11 cellular contexts compared by ENCODE assay signal in genomic region chr11:17256512-17256911, GRCh38. TPM values are rescaled to one million over a fixed set of nuclear protein-coding genes. Genes with fewer than 3 reads are reported as not detected.
DNase-seq lines count a peak whose midpoint lies in the region; ATAC-seq and TF ChIP-seq lines count a peak whose summit lies in the region.
"Had no signal": no experiment of that assay in that cellular context is flagged by ENCODE, and none has a peak within 500 bp of the region (broad histone marks: within the 10 kb centered on the region; RNA-seq: fewer than 3 reads in every experiment).

No MANE protein-coding gene starts in this region.

- no peak for DNase-seq in activated CD4-positive, CD25-positive, alpha-beta regulatory T cell (lab: John Stamatoyannopoulos, UW)
- DNase-seq in RWPE1 (ENCODE audit: low spot score) (peak; percentile 81), epithelial cell of prostate (ENCODE audit: low read depth, low spot score) (peak; percentile 65), smooth muscle cell (lab: John Stamatoyannopoulos, UW; ENCODE audit: unreplicated experiment) (no peak), OCI-M1 (lab: John Stamatoyannopoulos, UW) (no peak), Karpas-422 (no peak), NCI-H1436 treated with DMSO at 0.1 percent for 48 hours (lab: John Stamatoyannopoulos, UW) (no peak)
- DNase-seq: NCI-H2029 treated with DMSO at 0.1 percent for 48 hours, SIG-M5, testis had no signal

- H3K4me3 ChIP-seq in smooth muscle cell (no peak overlapping the region), Karpas-422 (ENCODE audit: low read length) (no peak overlapping the region)
- H3K4me3 ChIP-seq: testis had no signal

- H3K9ac ChIP-seq in smooth muscle cell (ENCODE audit: low read depth) = no peak overlapping the region
- no peak overlapping the region for H3K9ac ChIP-seq in Karpas-422 (ENCODE audit: low read length)

- H3K9me3 ChIP-seq in smooth muscle cell (replicated peaks; ENCODE audit: low read depth) = no peaks in the 10 kb centered on the region
- H3K9me3 ChIP-seq in Karpas-422 (ENCODE audit: low read length) = no peaks in the 10 kb centered on the region
- H3K9me3 ChIP-seq: testis had no signal

- POLR2A ChIA-PET in RWPE1 (lab: Yijun Ruan, JAX; ENCODE audit: low non-redundant PET) = no interaction called here

- H3K4me2 ChIP-seq in smooth muscle cell (peak overlapping the region; percentile 13), Karpas-422 (ENCODE audit: low read depth, low read length, poor library complexity, severe bottlenecking) (no peak overlapping the region)

- no peaks in the 10 kb centered on the region for H4K20me1 ChIP-seq in smooth muscle cell (ENCODE audit: low read depth)
- no peaks in the 10 kb centered on the region for H4K20me1 ChIP-seq in Karpas-422 (ENCODE audit: insufficient read depth, low read depth, low read length)

- H3K27me3 ChIP-seq in smooth muscle cell (ENCODE audit: low read depth) = no peaks in the 10 kb centered on the region
- no peaks in the 10 kb centered on the region for H3K27me3 ChIP-seq in Karpas-422 (ENCODE audit: low read length)
- H3K27me3 ChIP-seq: testis had no signal

- CTCF ChIA-PET in RWPE1 (lab: Yijun Ruan, JAX) = interaction anchor here (0.6 kb wide), 1 partner anchor 9 kb away, joined by 6 read pairs; no protein-coding TSS in a partner anchor

- peak; percentile 84 to 86 for ATAC-seq in activated CD4-positive, CD25-positive, alpha-beta regulatory T cell treated with anti-CD3 and anti-CD28 coated beads, Interleukin-2, amount 50 U/mL, for 24 hours

- H2AFZ ChIP-seq in smooth muscle cell (ENCODE audit: low read depth) = no peak overlapping the region
- H2AFZ ChIP-seq in Karpas-422 (ENCODE audit: low read length) = no peak overlapping the region

- no peaks in the 10 kb centered on the region for H3F3A ChIP-seq in smooth muscle cell (ENCODE audit: low read depth)

- WGBS in smooth muscle cell (ENCODE audit: low lambda C conversion rate) = 49% methylated on average over 3 of the region's 3 CpGs

- peak overlapping the region; percentile 85 for H3K27ac ChIP-seq in RWPE1
- H3K27ac ChIP-seq in epithelial cell of prostate = peak overlapping the region; percentile 89
- H3K27ac ChIP-seq in smooth muscle cell (ENCODE audit: low read depth) = peak overlapping the region; percentile 67
- no peak overlapping the region for H3K27ac ChIP-seq in Karpas-422 (ENCODE audit: low read length)
- H3K27ac ChIP-seq: testis had no signal

- H3K4me1 ChIP-seq in smooth muscle cell (ENCODE audit: low read depth) (no peaks in the 10 kb centered on the region), Karpas-422 (ENCODE audit: low read length) (no peaks in the 10 kb centered on the region)
- H3K4me1 ChIP-seq: testis had no signal

- no peaks in the 10 kb centered on the region for H3K79me2 ChIP-seq in smooth muscle cell (ENCODE audit: low read depth)
- H3K79me2 ChIP-seq in Karpas-422 (ENCODE audit: low read length) = no peaks in the 10 kb centered on the region

- no peaks in the 10 kb centered on the region for H3K9me2 ChIP-seq in Karpas-422 (replicated peaks; ENCODE audit: insufficient read depth, low read length)

- H3K36me3 ChIP-seq in smooth muscle cell (ENCODE audit: low read depth) (no peaks in the 10 kb centered on the region), Karpas-422 (ENCODE audit: insufficient read depth, low read length) (no peaks in the 10 kb centered on the region)

- TF ChIP-seq CTCF in RWPE1 (conservative IDR thresholded peaks at IDR 0.05; ENCODE audit: low read depth) = no peak
- no peak for TF ChIP-seq CTCF in smooth muscle cell (IDR thresholded peaks at IDR 0.05; ENCODE audit: borderline replicate concordance, insufficient read depth, poor library complexity, severe bottlenecking)

RNA-seq across cellular contexts. Expression of gene NUCB2, which starts 20.0 kb away (rescaled TPM):
- total RNA-seq in smooth muscle cell = 91.2 and 118 TPM in 2 replicates
- 148 and 177 TPM in 2 replicates for polyA plus RNA-seq in smooth muscle cell
- 64.3 and 87.9 TPM in 2 replicates for total RNA-seq in Karpas-422 (2014; rRNA removed; shearing (Covaris generic); ENCODE audit: low replicate concordance)

RNA-seq across cellular contexts. Expression of gene PIK3C2A, which starts 48.7 kb away (rescaled TPM):
- total RNA-seq in smooth muscle cell = 50.6 and 58.8 TPM in 2 replicates
- 10.0 and 13.6 TPM in 2 replicates for polyA plus RNA-seq in smooth muscle cell
- total RNA-seq in Karpas-422 (2014; rRNA removed; shearing (Covaris generic); ENCODE audit: low replicate concordance) = 32.8 and 44.2 TPM in 2 replicates

Comparison
In these comparisons a context has a peak if more than half of its experiments do, and no peak if none do; other contexts are left out.
1. DNase-seq: peak in RWPE1 (single experiment) and epithelial cell of prostate (single experiment); none in activated CD4-positive, CD25-positive, alpha-beta regulatory T cell (0 of 4), smooth muscle cell (single experiment), OCI-M1 (single experiment), Karpas-422 (single experiment) and NCI-H1436 treated with DMSO at 0.1 percent for 48 hours (single experiment).